Comparison of ENCODE assay signal across 33 cellular contexts in the genomic region with DNA sequence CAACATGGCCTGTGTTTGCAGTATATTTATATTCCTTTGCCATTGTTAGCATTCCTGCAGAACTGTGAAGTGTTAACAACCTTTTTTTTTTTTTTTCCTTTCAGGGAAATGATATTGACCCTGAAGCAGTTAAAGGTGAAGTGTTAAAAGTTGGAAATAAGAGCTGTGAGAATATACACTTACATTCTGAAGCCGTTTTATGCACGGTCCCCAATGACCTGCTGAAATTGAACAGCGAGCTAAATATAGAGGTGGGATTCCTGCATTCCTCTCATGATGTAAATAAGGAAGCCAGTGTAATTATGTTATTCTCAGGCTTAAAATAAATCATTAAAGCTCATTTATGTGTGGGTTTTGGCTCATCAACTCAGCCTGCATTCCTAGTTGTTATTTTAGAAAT.
"Had no signal": no experiment of that assay in that cellular context is flagged by ENCODE, and none has a peak within 500 bp of the region (broad histone marks: within the 10 kb centered on the region; RNA-seq: fewer than 3 reads in every experiment).

No MANE protein-coding gene starts in this region.

- H3K27me3 ChIP-seq: adrenal gland, breast epithelium, cardiac muscle cell, colonic mucosa, dorsolateral prefrontal cortex, gastroesophageal sphincter, heart right ventricle had no signal

- H3K36me3 ChIP-seq: adrenal gland, breast epithelium, cardiac muscle cell, colonic mucosa, gastroesophageal sphincter, heart right ventricle, WERI-Rb-1 had no signal

- DNase-seq: activated B cell treated with CpG ODN at 0.5 μM for 24 hours; activated CD4-positive, alpha-beta T cell treated with anti-CD3 and anti-CD28 coated beads for 48 hours; activated CD4-positive, alpha-beta T cell treated with anti-CD3 and anti-CD28 coated beads, Interleukin-2, amount 50 U/mL, for 1 hour; activated CD4-positive, alpha-beta T cell treated with anti-CD3 and anti-CD28 coated beads, Interleukin-2, amount 50 U/mL, for 48 hours; activated CD8-positive, alpha-beta memory T cell treated with anti-CD3 and anti-CD28 coated beads, Interleukin-2, amount 10 ng/mL, durations not matched to agents 7 days and 5 days; activated CD8-positive, alpha-beta memory T cell treated with anti-CD3 and anti-CD28 coated beads, Interleukin-2, amount 50 U/mL, for 4 hours; activated CD8-positive, alpha-beta T cell treated with anti-CD3 and anti-CD28 coated beads for 36 hours; activated effector memory CD4-positive, alpha-beta T cell treated with anti-CD3 and anti-CD28 coated beads, Interleukin-2, amount 50 U/mL, for 16 hours; activated naive CD4-positive, alpha-beta T cell treated with anti-CD3 and anti-CD28 coated beads for 36 hours; activated naive CD8-positive, alpha-beta T cell treated with anti-CD3 and anti-CD28 coated beads for 36 hours; activated naive CD8-positive, alpha-beta T cell treated with anti-CD3 and anti-CD28 coated beads, Interleukin-2, amount 50 U/mL, for 24 hours; activated T-cell treated with anti-CD3 and anti-CD28 coated beads, Interleukin-2, amount 50 U/mL, for 1 hour; activated T-cell treated with anti-CD3 and anti-CD28 coated beads, Interleukin-2, amount 50 U/mL, for 48 hours; adrenal gland; amygdala; aorta; central memory CD4-positive, alpha-beta T cell; cerebellar nuclear complex; colonic mucosa; dorsolateral prefrontal cortex; effector memory CD4-positive, alpha-beta T cell; endodermal cell; foreskin melanocyte; heart right ventricle; T-helper 1 cell; T-helper 17 cell; T1000; WERI-Rb-1 had no signal

- H3K4me3 ChIP-seq: adrenal gland, breast epithelium, cardiac muscle cell, colonic mucosa, dorsolateral prefrontal cortex, gastroesophageal sphincter, heart right ventricle had no signal

- H3K4me1 ChIP-seq: adrenal gland, breast epithelium, colonic mucosa had no signal

- H3K27ac ChIP-seq: adrenal gland, breast epithelium, cardiac muscle cell, colonic mucosa, dorsolateral prefrontal cortex, gastroesophageal sphincter, heart right ventricle, WERI-Rb-1 had no signal

- H3K9me3 ChIP-seq: adrenal gland, breast epithelium, colonic mucosa, gastroesophageal sphincter, heart right ventricle had no signal

- ATAC-seq: activated CD4-positive, CD25-positive, alpha-beta regulatory T cell treated with anti-CD3 and anti-CD28 coated beads, Interleukin-2, amount 50 U/mL, for 24 hours; activated CD8-positive, alpha-beta memory T cell treated with anti-CD3 and anti-CD28 coated beads, Interleukin-2, amount 10 ng/mL, durations not matched to agents 7 days and 5 days; activated CD8-positive, alpha-beta T cell treated with anti-CD3 and anti-CD28 coated beads for 36 hours; activated naive CD8-positive, alpha-beta T cell treated with anti-CD3 and anti-CD28 coated beads, Interleukin-2, amount 50 U/mL, for 24 hours; esophagus mucosa; gastroesophageal sphincter; heart right ventricle; T-helper 17 cell had no signal
